In genomic region chr16:73068546-73069401, GRCh38 we compare ENCODE assay signal across 8 cellular contexts. TPM values are rescaled to one million over a fixed set of nuclear protein-coding genes. Genes with fewer than 3 reads are reported as not detected.
DNase-seq lines count a peak whose midpoint lies in the region; ATAC-seq and TF ChIP-seq lines count a peak whose summit lies in the region.

No MANE protein-coding gene starts in this region.

- H3K4me1 ChIP-seq in breast epithelium (peaks cover 4 to 13% of the 10 kb centered on the region in 2 donors), liver (ENCODE audit: control insufficient read depth in 4 of 4, insufficient read depth in 4 of 4, low read length in 3 of 4) (peaks cover 0 to 27% (median 16%) of the 10 kb centered on the region in 4 donors), upper lobe of right lung (peaks cover 59% of the 10 kb centered on the region)

- no peak for TF ChIP-seq RAD21 in liver (IDR thresholded peaks at IDR 0.05)

- CTCF ChIA-PET in AG04450 (lab: Charles Lee) = interaction anchor here (0.5 to 2.6 kb wide), 7 partner anchors 11 to 236 kb away, joined by 3 to 12 read pairs (median 4); no protein-coding TSS in a partner anchor

- 0 out of 2 replicates have a peak, but pooled peaks have one; percentile 6 for TF ChIP-seq CTCF in AG04450 (IDR thresholded peaks at IDR 0.05; ENCODE audit: low read depth, low read length)
- no peak for TF ChIP-seq CTCF in NB4 (IDR thresholded peaks at IDR 0.05; ENCODE audit: low read depth, low read length)
- no peak for TF ChIP-seq CTCF in breast epithelium (IDR thresholded peaks at IDR 0.05)
- no peak for TF ChIP-seq CTCF in liver (IDR thresholded peaks at IDR 0.05; ENCODE audit: low read depth, low read length, missing input control)
- TF ChIP-seq CTCF in upper lobe of right lung (IDR thresholded peaks at IDR 0.05) = no peak
- no peak for TF ChIP-seq CTCF in GM13976 (IDR thresholded peaks at IDR 0.05; ENCODE audit: borderline replicate concordance, control extremely low read depth, extremely low read depth, insufficient read depth, missing control alignments)

- H3K9ac ChIP-seq in liver (ENCODE audit: low read depth in 1 of 2, low read length in 2 of 2) = peak overlapping the region in 1 of 2 donors; percentile 24

- H3K27me3 Mint-ChIP-seq in immature natural killer cell (ENCODE audit: low read depth in 3 of 3) = peaks cover 24 to 28% (median 26%) of the 10 kb centered on the region in 3 donors

- H3K9me3 ChIP-seq in AG04450 (ENCODE audit: control insufficient read depth, insufficient read depth, low read length) (peaks cover 3% of the 10 kb centered on the region; the same call in 1 of the 2 replicates), breast epithelium (no peaks in the 10 kb centered on the region), liver (ENCODE audit: control insufficient read depth in 4 of 4, low read length in 3 of 4) (no peaks in the 10 kb centered on the region), upper lobe of right lung (no peaks in the 10 kb centered on the region)

- H3K36me3 Mint-ChIP-seq in immature natural killer cell = no peaks in the 10 kb centered on the region

- no peak overlapping the region for H3K27ac Mint-ChIP-seq in immature natural killer cell

- TF ChIP-seq POLR2A in NB4 (IDR thresholded peaks at IDR 0.05; ENCODE audit: extremely low read depth, insufficient read length) (no peak), breast epithelium (IDR thresholded peaks at IDR 0.05) (no peak)

- 71% methylated on average over 12 of the region's 12 CpGs for WGBS in liver

- H3K9me3 Mint-ChIP-seq in immature natural killer cell = peaks cover 0 to 2% (median 0%) of the 10 kb centered on the region in 6 donors

- in situ Hi-C loops in GM13976 (cut with MboI; ENCODE audit: low sequenced_read_pairs, unreplicated experiment) = no loop called here

- POLR2A ChIA-PET in AG04450 (lab: Yijun Ruan, JAX) = interaction anchor here (0.6 to 2.8 kb wide), 4 partner anchors 7 to 164 kb away, joined by 3 to 13 read pairs (median 7); no protein-coding TSS in a partner anchor

- no peak overlapping the region for H3K4me3 Mint-ChIP-seq in immature natural killer cell

- H3K4me1 Mint-ChIP-seq in immature natural killer cell = peaks cover 24 to 26% of the 10 kb centered on the region in 2 donors

- peak; percentile 89 for ATAC-seq in upper lobe of right lung

- H3K27me3 ChIP-seq in AG04450 (ENCODE audit: control insufficient read depth, insufficient read depth, low read length) (no peaks in the 10 kb centered on the region), breast epithelium (peaks cover 3 to 37% of the 10 kb centered on the region in 2 donors), liver (ENCODE audit: control insufficient read depth in 4 of 4, insufficient read depth in 4 of 4, low read length in 3 of 4) (peaks cover 0 to 9% (median 3%) of the 10 kb centered on the region in 4 donors), upper lobe of right lung (peaks cover 30% of the 10 kb centered on the region)

- DNase-seq in AG04450 (ENCODE audit: low read depth, low spot score) = peak; percentile 94
- DNase-seq in NB4 (ENCODE audit: low read depth) = peak; percentile 80
- DNase-seq in breast epithelium (ENCODE audit: low spot score in 2 of 2) = no peak
- DNase-seq in upper lobe of right lung = peak; percentile 90
- DNase-seq in activated CD4-positive, alpha-beta T cell treated with anti-CD3 and anti-CD28 coated beads, Interleukin-2, amount 50 U/mL, for 4 hours = no peak
- DNase-seq in immature natural killer cell = no peak
- DNase-seq in GM13976 (ENCODE audit: low spot score) = no peak

- H3K36me3 ChIP-seq in breast epithelium (no peaks in the 10 kb centered on the region), liver (ENCODE audit: control insufficient read depth in 4 of 4, insufficient read depth in 3 of 4, low read depth in 1 of 4, low read length in 3 of 4) (no peaks in the 10 kb centered on the region), upper lobe of right lung (no peaks in the 10 kb centered on the region)

- H3K27ac ChIP-seq in AG04450 (ENCODE audit: low read depth, low read length) (peak overlapping the region; percentile 100), breast epithelium (peak overlapping the region; percentile 57 to 76), liver (ENCODE audit: low read depth in 1 of 2, low read length in 2 of 2) (peak overlapping the region; percentile 82), upper lobe of right lung (peak overlapping the region; percentile 85)

- intact Hi-C loops in breast epithelium (cut with DNase I; ENCODE audit: low total_unique reads) = loop anchor here (5.0 kb wide), 1 partner anchor 1596 kb away; no protein-coding TSS in a partner anchor
- intact Hi-C loops in upper lobe of right lung (cut with DNase I) = loop anchor here (10.0 kb wide), 1 partner anchor 106 kb away; no protein-coding TSS in a partner anchor

- H3K4me3 ChIP-seq in AG04450 (ENCODE audit: low read depth, low read length) = peak overlapping the region; percentile 21; the same call in 1 of the 2 replicates
- H3K4me3 ChIP-seq in NB4 (ENCODE audit: low read depth, low read length) = no peak overlapping the region
- no peak overlapping the region for H3K4me3 ChIP-seq in breast epithelium
- H3K4me3 ChIP-seq in liver (ENCODE audit: low read depth in 1 of 3, low read length in 3 of 3) = no peak overlapping the region
- no peak overlapping the region for H3K4me3 ChIP-seq in upper lobe of right lung

TF ChIP-seq in liver, 16 proteins besides CTCF, POLR2A, EP300 and RAD21:
- peak; percentile 13 for TF ChIP-seq REST (IDR thresholded peaks at IDR 0.05)
- TF ChIP-seq TAF1 (conservative IDR thresholded peaks at IDR 0.05) = no peak
- TF ChIP-seq ZBTB33 (IDR thresholded peaks at IDR 0.05) = no peak
- no peak for TF ChIP-seq SP1 (IDR thresholded peaks at IDR 0.05)
- TF ChIP-seq MAX (IDR thresholded peaks at IDR 0.05) = no peak

RNA-seq across cellular contexts. Expression of gene ZFHX3, which starts 20.8 kb away (rescaled TPM):
- polyA plus RNA-seq in AG04450 (2011; rRNA removed) = 3.3 and 4.2 TPM in 2 replicates
- polyA minus RNA-seq in AG04450 (2011; rRNA and poly(A)+ RNA removed) = 11.1 and 12.1 TPM in 2 replicates
- total RNA-seq in breast epithelium = 10 to 100 TPM; 10.8 to 36.0 (median 11.8) TPM
- total RNA-seq in liver = 1 to 10 TPM; 3.5 to 5.9 TPM
- polyA plus RNA-seq in liver = 1 to 10 TPM; 1.5 to 2.5 TPM
- 29.0 TPM for total RNA-seq in upper lobe of right lung
- polyA plus RNA-seq in immature natural killer cell = 1 to 10 TPM in 2 of 3 donors, under 1 TPM in 1; 0.05 to 1.4 (median 1.0) TPM

Comparison
In these comparisons a context has a peak if more than half of its experiments do, and no peak if none do; other contexts are left out.
1. DNase-seq: peak in AG04450 (single experiment), NB4 (single experiment) and upper lobe of right lung (single experiment); none in breast epithelium (0 of 2), activated CD4-positive, alpha-beta T cell treated with anti-CD3 and anti-CD28 coated beads, Interleukin-2, amount 50 U/mL, for 4 hours (0 of 2), immature natural killer cell (0 of 3) and GM13976 (single experiment).
2. Peak in every context shown above with its lines, with median percentiles within 50 percentile points of each other: H3K27ac ChIP-seq.